In genomic region chr3:94159062-94159726, GRCh38 we compare ENCODE assay signal across 12 cellular contexts.
DNase-seq lines count a peak whose midpoint lies in the region; ATAC-seq, FAIRE-seq and TF ChIP-seq lines count a peak whose summit lies in the region.
"Had no signal": no experiment of that assay in that cellular context is flagged by ENCODE, and none has a peak within 500 bp of the region (broad histone marks: within the 10 kb centered on the region; RNA-seq: fewer than 3 reads in every experiment).

No MANE protein-coding gene starts in this region.

- no peak for FAIRE-seq in bronchial epithelial cell (lab: Jason Lieb, UNC)
- FAIRE-seq: G401.6 had no signal

- peak; percentile 13 for TF ChIP-seq CTCF in bronchial epithelial cell (IDR thresholded peaks at IDR 0.05; ENCODE audit: insufficient read depth, low read length, severe bottlenecking)
- TF ChIP-seq CTCF in neural cell (IDR thresholded peaks at IDR 0.05; ENCODE audit: poor library complexity, severe bottlenecking) = no peak
- no peak for TF ChIP-seq CTCF in natural killer cell (IDR thresholded peaks at IDR 0.05)

- peak; percentile 37 for DNase-seq in DMS53 treated with DMSO at 0.1 percent for 48 hours (lab: John Stamatoyannopoulos, UW; ENCODE audit: unreplicated experiment)
- DNase-seq in NCI-H226 = peak; percentile 22
- DNase-seq in bronchial epithelial cell (ENCODE audit: low read depth) = peak; percentile 81
- DNase-seq in natural killer cell = no peak
- no peak for DNase-seq in ecto neural progenitor cell (ENCODE audit: low spot score)
- DNase-seq in DMS79 treated with DMSO at 0.1 percent for 48 hours (lab: John Stamatoyannopoulos, UW) = no peak
- DNase-seq: activated CD4-positive, CD25-positive, alpha-beta regulatory T cell; activated gamma-delta T cell treated with Interleukin-2 at 50 U/mL for 16 hours had no signal

- no peak for TF ChIP-seq RAD21 in neural cell (conservative IDR thresholded peaks at IDR 0.05)

- no peaks in the 10 kb centered on the region for H4K20me1 ChIP-seq in neural cell (ENCODE audit: insufficient read depth)

- H3K27ac ChIP-seq in neural cell (ENCODE audit: low read length) = no peak overlapping the region

- no peaks in the 10 kb centered on the region for H3K79me2 ChIP-seq in neural cell (replicated peaks; ENCODE audit: insufficient read depth, low read length)

- no peak for TF ChIP-seq EP300 in neural cell (conservative IDR thresholded peaks at IDR 0.05; ENCODE audit: poor library complexity, severe bottlenecking)

- H3K4me3 ChIP-seq in bronchial epithelial cell (ENCODE audit: low read depth, low read length) = peak overlapping the region; percentile 31
- peak overlapping the region; percentile 9 for H3K4me3 ChIP-seq in neural cell (ENCODE audit: low read length)

- H3F3A ChIP-seq in neural cell (ENCODE audit: insufficient read depth, low read length, poor library complexity, severe bottlenecking) = no peaks in the 10 kb centered on the region

- H2AFZ ChIP-seq in neural cell (ENCODE audit: low read depth, low read length) = no peak overlapping the region

- no peak for ATAC-seq in natural killer cell
- ATAC-seq in HG02973 (IDR thresholded peaks at IDR 0.05; ENCODE audit: unreplicated experiment) = no peak

- H3K36me3 ChIP-seq in bronchial epithelial cell (ENCODE audit: control insufficient read depth, insufficient read depth, low read length) (no peaks in the 10 kb centered on the region), neural cell (ENCODE audit: insufficient read depth, low read length) (no peaks in the 10 kb centered on the region)

- H3K4me3 Mint-ChIP-seq in natural killer cell = no peak overlapping the region
- H3K4me3 Mint-ChIP-seq: memory B cell had no signal

- no peak overlapping the region for H3K4me2 ChIP-seq in neural cell (ENCODE audit: low read length)

- H3K9me3 ChIP-seq in neural cell (ENCODE audit: low read length) = no peaks in the 10 kb centered on the region

- H3K27me3 ChIP-seq in bronchial epithelial cell (ENCODE audit: control insufficient read depth, insufficient read depth, low read length) (no peaks in the 10 kb centered on the region), neural cell (ENCODE audit: insufficient read depth, low read depth, low read length) (no peaks in the 10 kb centered on the region)

- no peaks in the 10 kb centered on the region for H3K36me3 Mint-ChIP-seq in natural killer cell
- H3K36me3 Mint-ChIP-seq: memory B cell had no signal

- H3K9me2 ChIP-seq in neural cell (ENCODE audit: insufficient read depth, low read length) = no peaks in the 10 kb centered on the region

- H3K27ac Mint-ChIP-seq in natural killer cell = no peak overlapping the region
- H3K27ac Mint-ChIP-seq: memory B cell had no signal

- H3K4me1 Mint-ChIP-seq in natural killer cell = no peaks in the 10 kb centered on the region
- H3K4me1 Mint-ChIP-seq: memory B cell had no signal

- H3K27me3 Mint-ChIP-seq in natural killer cell (ENCODE audit: low read depth in 2 of 2) = no peaks in the 10 kb centered on the region

- no peaks in the 10 kb centered on the region for H3K9me3 Mint-ChIP-seq in natural killer cell

- intact Hi-C loops in natural killer cell (cut with micrococcal nuclease) = no loop called here

- H3K9ac ChIP-seq in neural cell (ENCODE audit: low read length) = no peak overlapping the region

TF ChIP-seq in neural cell, 6 proteins besides CTCF, POLR2A, EP300 and RAD21:
- no peak for TF ChIP-seq REST (IDR thresholded peaks at IDR 0.05; ENCODE audit: borderline replicate concordance)
- TF ChIP-seq SMC3 (conservative IDR thresholded peaks at IDR 0.05; ENCODE audit: poor library complexity) = no peak
- TF ChIP-seq EZH2 (IDR thresholded peaks at IDR 0.05; ENCODE audit: borderline replicate concordance, insufficient read depth, low read length, poor library complexity, severe bottlenecking) = no peak
- TF ChIP-seq MXI1 (conservative IDR thresholded peaks at IDR 0.05; ENCODE audit: poor library complexity, severe bottlenecking) = no peak
- no peak for TF ChIP-seq TAF1 (IDR thresholded peaks at IDR 0.05; ENCODE audit: low read depth)
- no peak for TF ChIP-seq POLR2AphosphoS5 (IDR thresholded peaks at IDR 0.05)
TF ChIP-seq in neural cell: peak in this region for 0.

Comparison
In these comparisons a context has a peak if more than half of its experiments do, and no peak if none do; other contexts are left out.
1. DNase-seq: peak in DMS53 treated with DMSO at 0.1 percent for 48 hours (single experiment), NCI-H226 (single experiment) and bronchial epithelial cell (single experiment); none in natural killer cell (single experiment), ecto neural progenitor cell (single experiment) and DMS79 treated with DMSO at 0.1 percent for 48 hours (single experiment).